ENCODE assay signal across 17 cellular contexts in the genomic region with DNA sequence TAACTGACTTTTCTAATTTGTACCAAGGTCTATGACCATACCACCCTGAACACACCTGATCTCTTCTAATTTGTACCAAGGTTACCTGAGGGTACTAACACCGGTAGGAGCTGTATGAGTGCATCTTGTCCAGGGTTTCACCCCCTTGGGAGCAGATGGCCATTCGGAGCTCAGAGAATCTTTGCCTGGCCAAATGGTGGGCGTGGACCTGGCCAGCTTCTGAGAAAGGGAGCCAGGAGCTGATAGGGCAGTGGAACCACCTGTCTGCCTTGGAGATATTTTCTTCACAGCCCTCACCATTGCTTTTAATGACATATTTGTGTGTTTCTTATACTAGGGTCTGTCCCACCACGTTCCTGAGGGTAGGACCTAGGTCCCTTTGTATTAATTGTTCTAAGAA.
DNase-seq lines count a peak whose midpoint lies in the region; ATAC-seq and TF ChIP-seq lines count a peak whose summit lies in the region.
"Had no signal": no experiment of that assay in that cellular context is flagged by ENCODE, and none has a peak within 500 bp of the region (broad histone marks: within the 10 kb centered on the region; RNA-seq: fewer than 3 reads in every experiment).

No MANE protein-coding gene starts in this region.

- DNase-seq in activated CD8-positive, alpha-beta memory T cell treated with anti-CD3 and anti-CD28 coated beads for 24 hours, result peak; percentile 24
- DNase-seq in activated CD8-positive, alpha-beta memory T cell treated with anti-CD3 and anti-CD28 coated beads, Interleukin-2, amount 50 U/mL, for 4 hours, result no peak
- DNase-seq in WERI-Rb-1, result peak; percentile 20
- no peak for DNase-seq in right lobe of liver
- DNase-seq in stimulated activated CD4-positive, alpha-beta T cell treated with anti-CD3 and anti-CD28 coated beads, Interleukin-2, amount 100 ng/mL, for 24 hours, result no peak
- DNase-seq in Right ventricle myocardium inferior (ENCODE audit: missing footprints), result no peak
- no peak for DNase-seq in foreskin keratinocyte
- DNase-seq: 8988T; CD4-positive, alpha-beta memory T cell; DMS153; DMS79; GF-D8; GOT3; H7; HFFc6 had no signal

- no peak for TF ChIP-seq CTCF in WERI-Rb-1 (IDR thresholded peaks at IDR 0.05; ENCODE audit: low read depth, low read length)
- no peak for TF ChIP-seq CTCF in right lobe of liver (IDR thresholded peaks at IDR 0.05)
- TF ChIP-seq CTCF in foreskin keratinocyte (conservative IDR thresholded peaks at IDR 0.05), result no peak

- 44% methylated on average over 3 of the region's 4 CpGs for WGBS in right lobe of liver (ENCODE audit: insufficient coverage, low coverage, low lambda C conversion rate, missing lambda C conversion rate)

- H3K27me3 ChIP-seq in WERI-Rb-1 (ENCODE audit: insufficient read depth, low read depth, severe bottlenecking) (no peaks in the 10 kb centered on the region), right lobe of liver (no peaks in the 10 kb centered on the region), foreskin keratinocyte (no peaks in the 10 kb centered on the region)
- H3K27me3 ChIP-seq: BLaER1 had no signal

- H3K27ac ChIP-seq in WERI-Rb-1, result no peak overlapping the region
- H3K27ac ChIP-seq in right lobe of liver, result peak overlapping the region in 2 of 3 donors; percentile 30 to 38
- H3K27ac ChIP-seq in foreskin keratinocyte, result no peak overlapping the region

- intact Hi-C loops in right lobe of liver (cut with DNase I), result no loop called here
- intact Hi-C loops in Right ventricle myocardium inferior (cut with DNase I), result no loop called here

- no peaks in the 10 kb centered on the region for H3K9me3 ChIP-seq in WERI-Rb-1 (ENCODE audit: severe bottlenecking)
- no peaks in the 10 kb centered on the region for H3K9me3 ChIP-seq in right lobe of liver

- H3K4me1 ChIP-seq in right lobe of liver (peaks cover 0 to 21% (median 10%) of the 10 kb centered on the region in 4 donors), foreskin keratinocyte (no peaks in the 10 kb centered on the region)

- TF ChIP-seq POLR2A in right lobe of liver (IDR thresholded peaks at IDR 0.05), result no peak

- no peak overlapping the region for H3K4me3 ChIP-seq in WERI-Rb-1 (ENCODE audit: low read depth, low read length)
- no peak overlapping the region for H3K4me3 ChIP-seq in right lobe of liver
- H3K4me3 ChIP-seq: BLaER1 had no signal

- ATAC-seq in right lobe of liver, result peak; percentile 21 to 51 (median 30)
- ATAC-seq in Right ventricle myocardium inferior, result no peak
- ATAC-seq in foreskin keratinocyte, result no peak
- ATAC-seq: HCT116 had no signal

- H3K36me3 ChIP-seq in WERI-Rb-1, result no peaks in the 10 kb centered on the region
- no peaks in the 10 kb centered on the region for H3K36me3 ChIP-seq in right lobe of liver

Comparison
In these comparisons a context has a peak if more than half of its experiments do, and no peak if none do; other contexts are left out.
1. DNase-seq: peak in activated CD8-positive, alpha-beta memory T cell treated with anti-CD3 and anti-CD28 coated beads for 24 hours (single experiment) and WERI-Rb-1 (single experiment); none in activated CD8-positive, alpha-beta memory T cell treated with anti-CD3 and anti-CD28 coated beads, Interleukin-2, amount 50 U/mL, for 4 hours (single experiment), right lobe of liver (0 of 3), stimulated activated CD4-positive, alpha-beta T cell treated with anti-CD3 and anti-CD28 coated beads, Interleukin-2, amount 100 ng/mL, for 24 hours (0 of 2), Right ventricle myocardium inferior (single experiment) and foreskin keratinocyte (0 of 2).
2. H3K27ac ChIP-seq: peak in right lobe of liver (2 of 3); none in WERI-Rb-1 (single experiment) and foreskin keratinocyte (single experiment).
3. ATAC-seq: peak in right lobe of liver (4 of 4); none in Right ventricle myocardium inferior (single experiment) and foreskin keratinocyte (single experiment).